9 cellular contexts compared by ENCODE assay signal in genomic region chr20:48822879-48823385, GRCh38. TPM values are rescaled to one million over a fixed set of nuclear protein-coding genes. Genes with fewer than 3 reads are reported as not detected.
DNase-seq lines count a peak whose midpoint lies in the region; ATAC-seq, FAIRE-seq and TF ChIP-seq lines count a peak whose summit lies in the region.
"Had no signal": no experiment of that assay in that cellular context is flagged by ENCODE, and none has a peak within 500 bp of the region (broad histone marks: within the 10 kb centered on the region; RNA-seq: fewer than 3 reads in every experiment).

No MANE protein-coding gene starts in this region.

- ATAC-seq in CD4-positive, CD25-positive, alpha-beta regulatory T cell (ENCODE audit: low read depth in 2 of 2), result no peak
- ATAC-seq in activated naive CD8-positive, alpha-beta T cell treated with anti-CD3 and anti-CD28 coated beads, Interleukin-2, amount 10 ng/mL, durations not matched to agents 7 days and 5 days (ENCODE audit: low read depth), result no peak
- no peak for ATAC-seq in natural killer cell treated with Interleukin-12 subunit alpha and Interleukin-12 subunit beta and Interleukin-15 and Interleukin-18, amount 100 ng/mL, for 72 hours
- ATAC-seq in HG02981 (IDR thresholded peaks at IDR 0.05; ENCODE audit: unreplicated experiment), result no peak
- no peak for ATAC-seq in HepG2

- CTCF ChIA-PET in HepG2 (lab: Yijun Ruan, JAX; ENCODE audit: low intra/inter-chr PET ratio, low total read pairs), result no interaction called here

- no peak for FAIRE-seq in HepG2 (lab: Jason Lieb, UNC)

- H3K9ac ChIP-seq in HepG2 (ENCODE audit: insufficient read depth, low read depth, low read length), result no peak overlapping the region

- TF ChIP-seq EP300 in HepG2 (IDR thresholded peaks at IDR 0.05; ENCODE audit: low read depth in 2 of 2, low read length in 2 of 2) (no peak), HepG2 (CRISPR knock-in tag; IDR thresholded peaks at IDR 0.05; ENCODE audit: borderline replicate concordance) (no peak)

- no TSS peak for BruUV-seq in HepG2 (replicated peaks; lab: Mats Ljungman, UMichigan)

- peaks cover 3% of the 10 kb centered on the region; the same call in 1 of the 2 replicates for H4K20me1 ChIP-seq in HepG2 (ENCODE audit: insufficient read depth, low read length)

- in situ Hi-C loops in HepG2 (cut with HindIII; ENCODE audit: extremely low pct_ligation_motif_present, low pct_unique_long_range_greater_than_20kb), result no loop called here

- peak overlapping the region; percentile 82 for H3K27ac ChIP-seq in CD4-positive, CD25-positive, alpha-beta regulatory T cell (ENCODE audit: insufficient read depth, low read length, poor library complexity, severe bottlenecking)
- peak overlapping the region; percentile 43 for H3K27ac ChIP-seq in KOPT-K1 (ENCODE audit: low read depth, low read length, poor library complexity, severe bottlenecking)
- H3K27ac ChIP-seq in HepG2 (ENCODE audit: extremely low read length, insufficient read depth, low read length), result no peak overlapping the region
- H3K27ac ChIP-seq: SJSA1 had no signal

- WGBS in HepG2 (ENCODE audit: low lambda C conversion rate), result 7% methylated on average over 8 of the region's 8 CpGs

- no peak for TF ChIP-seq RAD21 in HepG2 (CRISPR knock-in tag; IDR thresholded peaks at IDR 0.05)

- no peak overlapping the region for H2AFZ ChIP-seq in HepG2 (ENCODE audit: low read length)

- H3K27me3 Mint-ChIP-seq in CD4-positive, CD25-positive, alpha-beta regulatory T cell, result no peaks in the 10 kb centered on the region
- no peaks in the 10 kb centered on the region for H3K27me3 Mint-ChIP-seq in activated naive CD8-positive, alpha-beta T cell treated with anti-CD3 and anti-CD28 coated beads, Interleukin-2, amount 10 ng/mL, durations not matched to agents 7 days and 5 days
- no peaks in the 10 kb centered on the region for H3K27me3 Mint-ChIP-seq in natural killer cell treated with Interleukin-12 subunit alpha and Interleukin-12 subunit beta and Interleukin-15 and Interleukin-18, amount 100 ng/mL, for 72 hours

- H3K4me2 ChIP-seq in HepG2 (ENCODE audit: low read depth, low read length), result no peak overlapping the region

- peaks cover 5 to 60% (median 38%) of the 10 kb centered on the region in 4 donors for H3K4me1 Mint-ChIP-seq in CD4-positive, CD25-positive, alpha-beta regulatory T cell
- peaks cover 68% of the 10 kb centered on the region for H3K4me1 Mint-ChIP-seq in activated naive CD8-positive, alpha-beta T cell treated with anti-CD3 and anti-CD28 coated beads, Interleukin-2, amount 10 ng/mL, durations not matched to agents 7 days and 5 days
- peaks cover 71 to 73% of the 10 kb centered on the region in 2 donors for H3K4me1 Mint-ChIP-seq in natural killer cell treated with Interleukin-12 subunit alpha and Interleukin-12 subunit beta and Interleukin-15 and Interleukin-18, amount 100 ng/mL, for 72 hours (ENCODE audit: low read depth in 2 of 2)

- no peak for TF ChIP-seq CTCF in HepG2 (CRISPR knock-in tag; IDR thresholded peaks at IDR 0.05)

- peak overlapping the region in 2 of 3 donors; percentile 97 to 100 for H3K27ac Mint-ChIP-seq in CD4-positive, CD25-positive, alpha-beta regulatory T cell
- peak overlapping the region; percentile 92 for H3K27ac Mint-ChIP-seq in activated naive CD8-positive, alpha-beta T cell treated with anti-CD3 and anti-CD28 coated beads, Interleukin-2, amount 10 ng/mL, durations not matched to agents 7 days and 5 days
- peak overlapping the region in 1 of 2 donors; percentile 98 for H3K27ac Mint-ChIP-seq in natural killer cell treated with Interleukin-12 subunit alpha and Interleukin-12 subunit beta and Interleukin-15 and Interleukin-18, amount 100 ng/mL, for 72 hours

- H3K79me2 ChIP-seq in HepG2 (ENCODE audit: insufficient read depth, low read length), result no peaks in the 10 kb centered on the region

- no peaks in the 10 kb centered on the region for H3K9me3 ChIP-seq in CD4-positive, CD25-positive, alpha-beta regulatory T cell (ENCODE audit: control insufficient read depth in 2 of 2, low read length in 2 of 2)
- H3K9me3 ChIP-seq in KOPT-K1 (ENCODE audit: insufficient read depth, low read length, poor library complexity, severe bottlenecking) (no peaks in the 10 kb centered on the region), HepG2 (ENCODE audit: low read length) (no peaks in the 10 kb centered on the region)
- H3K9me3 ChIP-seq: SJSA1 had no signal

- TF ChIP-seq POLR2A in HepG2 (IDR thresholded peaks at IDR 0.05; ENCODE audit: insufficient read depth in 1 of 2, low read depth in 2 of 2, low read length in 2 of 2), result no peak

- H3K9me3 Mint-ChIP-seq in CD4-positive, CD25-positive, alpha-beta regulatory T cell, result no peaks in the 10 kb centered on the region
- no peaks in the 10 kb centered on the region for H3K9me3 Mint-ChIP-seq in activated naive CD8-positive, alpha-beta T cell treated with anti-CD3 and anti-CD28 coated beads, Interleukin-2, amount 10 ng/mL, durations not matched to agents 7 days and 5 days
- H3K9me3 Mint-ChIP-seq in natural killer cell treated with Interleukin-12 subunit alpha and Interleukin-12 subunit beta and Interleukin-15 and Interleukin-18, amount 100 ng/mL, for 72 hours, result no peaks in the 10 kb centered on the region

- intact Hi-C loops in HepG2 (cut with micrococcal nuclease; ENCODE audit: unreplicated experiment), result no loop called here

- peak overlapping the region in 2 of 4 donors; percentile 97 to 99 for H3K4me3 Mint-ChIP-seq in CD4-positive, CD25-positive, alpha-beta regulatory T cell
- H3K4me3 Mint-ChIP-seq in activated naive CD8-positive, alpha-beta T cell treated with anti-CD3 and anti-CD28 coated beads, Interleukin-2, amount 10 ng/mL, durations not matched to agents 7 days and 5 days, result peak overlapping the region; percentile 96
- peak overlapping the region; percentile 85 for H3K4me3 Mint-ChIP-seq in natural killer cell treated with Interleukin-12 subunit alpha and Interleukin-12 subunit beta and Interleukin-15 and Interleukin-18, amount 100 ng/mL, for 72 hours

- POLR2A ChIA-PET in activated naive CD8-positive, alpha-beta T cell treated with anti-CD3 and anti-CD28 coated beads, Interleukin-2, amount 10 ng/mL, durations not matched to agents 7 days and 5 days (lab: Charles Lee), result interaction anchor here (0.9 to 1.6 kb wide), 5 partner anchors 63 to 166 kb away, joined by 3 to 8 read pairs (median 3); no protein-coding TSS in a partner anchor
- POLR2A ChIA-PET in HepG2 (lab: Yijun Ruan, JAX), result no interaction called here

- H3K4me3 ChIP-seq in CD4-positive, CD25-positive, alpha-beta regulatory T cell (ENCODE audit: low read depth, low read length), result peak overlapping the region; percentile 90
- no peak overlapping the region for H3K4me3 ChIP-seq in HepG2 (replicated peaks in 1 of 3; ENCODE audit: insufficient read depth in 1 of 3, low read depth in 2 of 3, low read length in 3 of 3)
- H3K4me3 ChIP-seq: SJSA1 had no signal

- H3K36me3 Mint-ChIP-seq in CD4-positive, CD25-positive, alpha-beta regulatory T cell, result peaks cover 27% of the 10 kb centered on the region
- H3K36me3 Mint-ChIP-seq in activated naive CD8-positive, alpha-beta T cell treated with anti-CD3 and anti-CD28 coated beads, Interleukin-2, amount 10 ng/mL, durations not matched to agents 7 days and 5 days, result peaks cover 38% of the 10 kb centered on the region
- H3K36me3 Mint-ChIP-seq in natural killer cell treated with Interleukin-12 subunit alpha and Interleukin-12 subunit beta and Interleukin-15 and Interleukin-18, amount 100 ng/mL, for 72 hours, result no peaks in the 10 kb centered on the region

- H3K4me1 ChIP-seq in CD4-positive, CD25-positive, alpha-beta regulatory T cell (ENCODE audit: control insufficient read depth, insufficient read depth, low read length, poor library complexity, severe bottlenecking), result peaks cover 85% of the 10 kb centered on the region
- H3K4me1 ChIP-seq in HepG2 (ENCODE audit: insufficient read depth, low read length), result no peaks in the 10 kb centered on the region

- no peaks in the 10 kb centered on the region for H3K27me3 ChIP-seq in CD4-positive, CD25-positive, alpha-beta regulatory T cell (ENCODE audit: control insufficient read depth, insufficient read depth, low read length)
- H3K27me3 ChIP-seq in HepG2 (ENCODE audit: control insufficient read depth in 1 of 2, insufficient read depth in 2 of 2, low read length in 2 of 2), result peaks cover 20 to 92% of the 10 kb centered on the region in 2 experiments
- H3K27me3 ChIP-seq: SJSA1 had no signal

- H3K36me3 ChIP-seq in CD4-positive, CD25-positive, alpha-beta regulatory T cell (ENCODE audit: control insufficient read depth, insufficient read depth, low read length), result peaks cover 2% of the 10 kb centered on the region
- no peaks in the 10 kb centered on the region for H3K36me3 ChIP-seq in KOPT-K1 (ENCODE audit: insufficient read depth, low read length)
- no peaks in the 10 kb centered on the region for H3K36me3 ChIP-seq in HepG2 (replicated peaks in 1 of 2; ENCODE audit: control insufficient read depth in 1 of 2, insufficient read depth in 2 of 2, low read length in 2 of 2)

- DNase-seq in CD4-positive, CD25-positive, alpha-beta regulatory T cell, result peak in 1 of 3 donors; percentile 43
- DNase-seq in activated naive CD8-positive, alpha-beta T cell treated with anti-CD3 and anti-CD28 coated beads, Interleukin-2, amount 10 ng/mL, durations not matched to agents 7 days and 5 days, result no peak
- peak; percentile 26 for DNase-seq in natural killer cell treated with Interleukin-12 subunit alpha and Interleukin-12 subunit beta and Interleukin-15 and Interleukin-18, amount 100 ng/mL, for 72 hours (ENCODE audit: low spot score)
- DNase-seq in NCI-H82 (lab: John Stamatoyannopoulos, UW), result no peak
- no peak for DNase-seq in NCI-H82 treated with DMSO at 0.1 percent for 48 hours (lab: John Stamatoyannopoulos, UW; ENCODE audit: unreplicated experiment)
- no peak for DNase-seq in HepG2 (ENCODE audit: low spot score)

RNA-seq across cellular contexts. Expression of gene PREX1, which starts 4.9 kb away (rescaled TPM):
- total RNA-seq in CD4-positive, CD25-positive, alpha-beta regulatory T cell, result 264 TPM
- polyA plus RNA-seq in CD4-positive, CD25-positive, alpha-beta regulatory T cell, result 10 to 100 TPM; 40.8 to 58.5 (median 50.1) TPM
- total RNA-seq in activated naive CD8-positive, alpha-beta T cell treated with anti-CD3 and anti-CD28 coated beads, Interleukin-2, amount 10 ng/mL, durations not matched to agents 7 days and 5 days, result 100 to 1,000 TPM; 142 to 147 TPM
- 100 to 1,000 TPM; 132 to 167 TPM for total RNA-seq in natural killer cell treated with Interleukin-12 subunit alpha and Interleukin-12 subunit beta and Interleukin-15 and Interleukin-18, amount 100 ng/mL, for 72 hours
- 0.02 and 0.06 TPM in 2 replicates for total RNA-seq in HepG2 (2016; rRNA removed; fragmentation: Illumina TruSeq; extraction: Trizol)
- under 0.01 TPM in 1 of 2 replicates, not detected in the other for total RNA-seq in HepG2 (2016; cell fraction: cytosol; rRNA removed; fragmentation: Illumina TruSeq; extraction: Trizol; ENCODE audit: low read depth)
- 0.02 TPM in 1 of 2 replicates, not detected in the other for total RNA-seq in HepG2 (2016; cell fraction: insoluble cytoplasmic fraction; rRNA removed; fragmentation: Illumina TruSeq; extraction: Trizol)
- total RNA-seq in HepG2 (2016; cell fraction: membrane; rRNA removed; fragmentation: Illumina TruSeq; extraction: Trizol), result 0.03 and 0.56 TPM in 2 replicates
- not detected in 2 replicates for total RNA-seq in HepG2 (2016; cell fraction: nucleus; rRNA removed; fragmentation: Illumina TruSeq; extraction: Trizol)
- polyA plus RNA-seq in HepG2 (2011; rRNA removed), result 0.04 and 0.05 TPM in 2 replicates
- polyA plus RNA-seq in HepG2 (2011; cell fraction: cytosol; rRNA removed), result 0.03 and 0.07 TPM in 2 replicates
- 0.17 and 0.19 TPM in 2 replicates for polyA plus RNA-seq in HepG2 (2011; cell fraction: nucleus; rRNA removed)
- 0.03 and 0.05 TPM in 2 replicates for polyA plus RNA-seq in HepG2 (2012)
- polyA plus RNA-seq in HepG2 (2016; cell fraction: cytosol; fragmentation: Illumina TruSeq; extraction: Trizol; ENCODE audit: low read depth), result 0.02 TPM in 1 of 2 replicates, not detected in the other
- not detected in 2 replicates for polyA plus RNA-seq in HepG2 (2016; cell fraction: insoluble cytoplasmic fraction; fragmentation: Illumina TruSeq; extraction: Trizol; ENCODE audit: low read depth)
- polyA plus RNA-seq in HepG2 (2016; cell fraction: membrane; fragmentation: Illumina TruSeq; extraction: Trizol; ENCODE audit: low read depth), result not detected in 2 replicates
- not detected in 2 replicates for polyA plus RNA-seq in HepG2 (2016; cell fraction: nucleus; fragmentation: Illumina TruSeq; extraction: Trizol; ENCODE audit: insufficient read depth, low read depth)
- 0.08 and 15.2 TPM in 2 replicates for polyA minus RNA-seq in HepG2 (2011; rRNA and poly(A)+ RNA removed; ENCODE audit: low replicate concordance)
- 0.20 and 0.44 TPM in 2 replicates for polyA minus RNA-seq in HepG2 (2011; cell fraction: cytosol; rRNA and poly(A)+ RNA removed)
- 0.12 and 0.13 TPM in 2 replicates for polyA minus RNA-seq in HepG2 (2011; cell fraction: nucleus; rRNA and poly(A)+ RNA removed)

Comparison
In these comparisons a context has a peak if more than half of its experiments do, and no peak if none do; other contexts are left out.
1. RNA of gene PREX1, which starts 4.9 kb away (total RNA-seq): 264 TPM in CD4-positive, CD25-positive, alpha-beta regulatory T cell (single experiment), 132 to 167 TPM in natural killer cell treated with Interleukin-12 subunit alpha and Interleukin-12 subunit beta and Interleukin-15 and Interleukin-18, amount 100 ng/mL, for 72 hours and 142 to 147 TPM in activated naive CD8-positive, alpha-beta T cell treated with anti-CD3 and anti-CD28 coated beads, Interleukin-2, amount 10 ng/mL, durations not matched to agents 7 days and 5 days; under 0.01 to 0.56 TPM in HepG2; every median in the first group is over 10 times any median in the second.